In the genomic region with DNA sequence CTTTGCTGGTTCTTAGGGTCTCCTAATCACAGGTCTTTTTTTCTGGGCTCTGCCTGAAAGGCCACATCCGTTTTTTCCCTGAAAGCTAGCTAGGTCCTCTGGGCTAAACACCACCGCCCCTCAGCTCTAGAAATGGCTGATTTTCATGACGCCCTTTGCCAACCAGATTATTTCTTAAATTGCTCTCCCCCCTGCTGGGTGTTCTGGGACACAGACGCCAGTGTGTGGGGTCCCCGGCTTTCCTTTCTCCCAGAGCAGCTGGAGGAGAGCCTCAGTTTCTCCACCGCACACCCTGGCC, we compare ENCODE assay signal across 8 cellular contexts. TPM values are rescaled to one million over a fixed set of nuclear protein-coding genes. Genes with fewer than 3 reads are reported as not detected.
DNase-seq lines count a peak whose midpoint lies in the region; ATAC-seq lines count a peak whose summit lies in the region.

No MANE protein-coding gene starts in this region.

- H3K27ac ChIP-seq in caudate nucleus (ENCODE audit: low read depth, low read length) = peak overlapping the region; percentile 99
- H3K27ac ChIP-seq in mesodermal cell (ENCODE audit: low read depth, low read length, severe bottlenecking) = peak overlapping the region; percentile 64

- no peaks in the 10 kb centered on the region for H3K9me3 Mint-ChIP-seq in IgD-negative memory B cell

- H3K4me3 ChIP-seq in mesodermal cell (ENCODE audit: extremely low read depth, insufficient read depth, low read length, poor library complexity, severe bottlenecking) = peak overlapping the region; percentile 39

- peaks cover 38% of the 10 kb centered on the region for H3K4me1 ChIP-seq in mesodermal cell (ENCODE audit: control insufficient read depth, insufficient read depth, low read length, poor library complexity, severe bottlenecking)

- H3K27ac Mint-ChIP-seq in IgD-negative memory B cell = peak overlapping the region in 2 of 3 donors; percentile 36 to 94

- peak; percentile 32 for DNase-seq in ACHN
- DNase-seq in caudate nucleus (lab: John Stamatoyannopoulos, UW) = peak in 5 of 61 donors; percentile 20 to 64 (median 38)
- no peak for DNase-seq in GM19238 (ENCODE audit: insufficient read length, low spot score)
- DNase-seq in DMS79 (lab: John Stamatoyannopoulos, UW) = no peak

- no peak for ATAC-seq in HG02885 (IDR thresholded peaks at IDR 0.05; ENCODE audit: poor library complexity, unreplicated experiment)
- no peak for ATAC-seq in GM18858 (IDR thresholded peaks at IDR 0.05; ENCODE audit: unreplicated experiment)

- peaks cover 45 to 61% (median 53%) of the 10 kb centered on the region in 3 donors for H3K4me1 Mint-ChIP-seq in IgD-negative memory B cell

- H3K27me3 Mint-ChIP-seq in IgD-negative memory B cell = no peaks in the 10 kb centered on the region

- in situ Hi-C loops in ACHN (cut with HindIII; ENCODE audit: low pct_ligation_motif_present, low pct_unique_long_range_greater_than_20kb, low sequenced_read_pairs) = no loop called here

- H3K4me3 Mint-ChIP-seq in IgD-negative memory B cell = peak overlapping the region; percentile 21 to 93 (median 80)

- H3K9me3 ChIP-seq in mesodermal cell (ENCODE audit: control insufficient read depth, low read length) = no peaks in the 10 kb centered on the region

- no peaks in the 10 kb centered on the region for H3K36me3 ChIP-seq in mesodermal cell (ENCODE audit: control insufficient read depth, insufficient read depth, low read length)

- peaks cover 3% of the 10 kb centered on the region for H3K36me3 Mint-ChIP-seq in IgD-negative memory B cell

- WGBS in mesodermal cell (ENCODE audit: insufficient coverage in 2 of 2), 2 experiments = 47 to 48% methylated on average over 4 to 6 of the region's 6 CpGs

RNA-seq across cellular contexts. Expression of a gene that starts 45.3 kb away (rescaled TPM):
- polyA plus RNA-seq in IgD-negative memory B cell = 18.3 TPM
- 9.5 TPM for polyA plus RNA-seq in mesodermal cell (2013, experiment 1 of 2)
- 7.6 TPM for polyA plus RNA-seq in mesodermal cell (2013, experiment 2 of 2)

RNA-seq across cellular contexts. Expression of a gene that starts 49.6 kb away (rescaled TPM):
- polyA plus RNA-seq in IgD-negative memory B cell = 44.6 TPM
- polyA plus RNA-seq in mesodermal cell (2013, experiment 1 of 2) = 123 TPM
- polyA plus RNA-seq in mesodermal cell (2013, experiment 2 of 2) = 121 TPM
